22 cellular contexts compared by ENCODE assay signal in genomic region chr1:51663721-51664120, GRCh38.
"Had no signal": no experiment of that assay in that cellular context is flagged by ENCODE, and none has a peak within 500 bp of the region (broad histone marks: within the 10 kb centered on the region; RNA-seq: fewer than 3 reads in every experiment).

No MANE protein-coding gene starts in this region.

- H3K27me3 ChIP-seq: gastroesophageal sphincter, pancreas, right lobe of liver, spleen, testis, transverse colon had no signal

- ATAC-seq: esophagus mucosa; gastroesophageal sphincter; left colon; mucosa of descending colon; natural killer cell; stimulated activated naive CD8-positive, alpha-beta T cell treated with anti-CD3 and anti-CD28 coated beads, Interleukin-15, amount 100 ng/mL, for 72 hours had no signal

- H3K36me3 Mint-ChIP-seq: natural killer cell had no signal

- FAIRE-seq: endometrium, pancreas had no signal

- H3K27me3 Mint-ChIP-seq: central memory CD8-positive, alpha-beta T cell; progenitor cell of endocrine pancreas; stimulated activated naive B cell treated with anti-CD40 and anti-IgM and Interleukin-4, amounts not matched to agents 10 μg/mL and 1 μg/mL and 100 μg/mL, for 72 hours; stimulated activated naive CD8-positive, alpha-beta T cell treated with anti-CD3 and anti-CD28 coated beads, Interleukin-15, amount 100 ng/mL, for 72 hours had no signal

- H3K27ac ChIP-seq: gastroesophageal sphincter, pancreas, right lobe of liver, testis, transverse colon had no signal

- DNase-seq: effector memory CD4-positive, alpha-beta T cell; hippocampal formation; left colon; mucosa of descending colon; natural killer cell; nucleus accumbens; pancreas; right lobe of liver; spleen; stimulated activated CD4-positive, alpha-beta T cell treated with anti-CD3 and anti-CD28 coated beads, Interleukin-15, amount 100 ng/mL, for 24 hours; stimulated activated CD4-positive, alpha-beta T cell treated with anti-CD3 and anti-CD28 coated beads, Interleukin-1b, Interleukin-23, amount 100 ng/mL, for 48 hours; stimulated activated CD4-positive, alpha-beta T cell treated with anti-CD3 and anti-CD28 coated beads, Interleukin-4, amount 100 ng/mL, for 24 hours; stimulated activated naive B cell treated with anti-CD40 and anti-IgM and Interleukin-4, amounts not matched to agents 10 μg/mL and 1 μg/mL and 100 μg/mL, for 72 hours; stimulated activated naive CD8-positive, alpha-beta T cell treated with anti-CD3 and anti-CD28 coated beads, Interleukin-15, amount 100 ng/mL, for 72 hours; testis; transverse colon had no signal

- H3K36me3 ChIP-seq: gastroesophageal sphincter, pancreas, right lobe of liver, spleen, transverse colon had no signal

- H3K4me3 Mint-ChIP-seq: central memory CD8-positive, alpha-beta T cell; natural killer cell; neural crest cell; stimulated activated naive B cell treated with anti-CD40 and anti-IgM and Interleukin-4, amounts not matched to agents 10 μg/mL and 1 μg/mL and 100 μg/mL, for 72 hours; stimulated activated naive CD8-positive, alpha-beta T cell treated with anti-CD3 and anti-CD28 coated beads, Interleukin-15, amount 100 ng/mL, for 72 hours had no signal

- H3K9me3 Mint-ChIP-seq: central memory CD8-positive, alpha-beta T cell; natural killer cell; stimulated activated naive CD8-positive, alpha-beta T cell treated with anti-CD3 and anti-CD28 coated beads, Interleukin-15, amount 100 ng/mL, for 72 hours had no signal

- H3K27ac Mint-ChIP-seq: natural killer cell; stimulated activated naive B cell treated with anti-CD40 and anti-IgM and Interleukin-4, amounts not matched to agents 10 μg/mL and 1 μg/mL and 100 μg/mL, for 72 hours; stimulated activated naive CD8-positive, alpha-beta T cell treated with anti-CD3 and anti-CD28 coated beads, Interleukin-15, amount 100 ng/mL, for 72 hours had no signal

- H3K4me1 Mint-ChIP-seq: stimulated activated naive CD8-positive, alpha-beta T cell treated with anti-CD3 and anti-CD28 coated beads, Interleukin-15, amount 100 ng/mL, for 72 hours had no signal

- H3K9me3 ChIP-seq: gastroesophageal sphincter, mucosa of descending colon, pancreas, right lobe of liver, spleen, testis, transverse colon had no signal

- H3K4me3 ChIP-seq: gastroesophageal sphincter, mucosa of descending colon, pancreas, right lobe of liver, spleen, testis, transverse colon had no signal
